Comparison of ENCODE assay signal across 35 cellular contexts in the genomic region with DNA sequence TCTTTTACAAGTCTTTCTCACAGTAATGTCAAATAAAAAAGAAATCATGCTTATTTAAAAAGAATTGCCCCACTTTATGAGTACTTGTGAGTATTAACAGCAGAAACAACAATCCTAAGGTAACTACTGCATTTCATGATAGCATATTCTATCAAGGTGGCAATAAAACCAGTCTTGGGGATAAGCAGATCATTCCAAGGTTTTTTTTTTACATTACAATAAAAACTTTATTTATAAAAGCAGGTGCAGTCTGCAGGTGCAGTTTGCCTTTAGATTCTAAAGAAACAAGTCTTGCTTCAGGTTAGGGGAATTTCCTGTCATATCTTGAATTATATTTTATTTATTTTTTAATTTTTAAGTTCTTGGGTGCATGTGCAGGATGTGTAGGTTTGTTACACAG.
"Had no signal": no experiment of that assay in that cellular context is flagged by ENCODE, and none has a peak within 500 bp of the region (broad histone marks: within the 10 kb centered on the region; RNA-seq: fewer than 3 reads in every experiment).

No MANE protein-coding gene starts in this region.

- H3K4me1 ChIP-seq: adrenal gland, body of pancreas, breast epithelium had no signal

- H3K4me3 ChIP-seq: adrenal gland, body of pancreas, breast epithelium had no signal

- H3K36me3 ChIP-seq: adrenal gland, brain microvascular endothelial cell, breast epithelium had no signal

- H3K9me3 ChIP-seq: adrenal gland, body of pancreas had no signal

- DNase-seq: activated B cell treated with CpG ODN at 0.5 μM for 24 hours; activated CD4-positive, alpha-beta memory T cell treated with anti-CD3 and anti-CD28 coated beads for 36 hours; activated CD4-positive, alpha-beta T cell treated with anti-CD3 and anti-CD28 coated beads for 4 hours; activated CD4-positive, alpha-beta T cell treated with anti-CD3 and anti-CD28 coated beads, Interleukin-2, amount 10 ng/mL, durations not matched to agents 24 days and 14 days; activated CD4-positive, alpha-beta T cell treated with anti-CD3 and anti-CD28 coated beads, Interleukin-2, amount 50 U/mL, for 1 hour; activated CD4-positive, alpha-beta T cell treated with anti-CD3 and anti-CD28 coated beads, Interleukin-2, amount 50 U/mL, for 4 hours; activated CD4-positive, CD25-positive, alpha-beta regulatory T cell treated with anti-CD3 and anti-CD28 coated beads, Interleukin-2, amount 50 U/mL, for 72 hours; activated CD8-positive, alpha-beta memory T cell treated with anti-CD3 and anti-CD28 coated beads, Interleukin-2, amount 50 U/mL, for 4 hours; activated CD8-positive, alpha-beta T cell treated with anti-CD3 and anti-CD28 coated beads for 36 hours; activated effector memory CD4-positive, alpha-beta T cell treated with anti-CD3 and anti-CD28 coated beads, Interleukin-2, amount 50 U/mL, for 16 hours; activated gamma-delta T cell treated with Interleukin-2 at 50 U/mL for 16 hours; activated naive CD4-positive, alpha-beta T cell; activated naive CD4-positive, alpha-beta T cell treated with anti-CD3 and anti-CD28 coated beads for 36 hours; activated naive CD4-positive, alpha-beta T cell treated with anti-CD3 and anti-CD28 coated beads, Interleukin-2, amount 50 U/mL, for 16 hours; activated naive CD8-positive, alpha-beta T cell treated with anti-CD3 and anti-CD28 coated beads for 36 hours; activated T-cell treated with anti-CD3 and anti-CD28 coated beads for 4 hours; activated T-cell treated with anti-CD3 and anti-CD28 coated beads, Interleukin-2, amount 50 U/mL, for 1 hour; activated T-cell treated with anti-CD3 and anti-CD28 coated beads, Interleukin-2, amount 50 U/mL, for 4 hours; activated T-cell treated with anti-CD3 and anti-CD28 coated beads, Interleukin-2, amount 50 U/mL, for 72 hours; adrenal gland; amniotic stem cell; aorta; body of pancreas; brain microvascular endothelial cell; central memory CD4-positive, alpha-beta T cell; cerebellar nuclear complex; T-helper 1 cell; T-helper 2 cell; T-helper 9 cell had no signal

- ATAC-seq: activated CD8-positive, alpha-beta T cell treated with anti-CD3 and anti-CD28 coated beads for 36 hours; activated naive CD4-positive, alpha-beta T cell treated with anti-CD3 and anti-CD28 coated beads, Interleukin-2, amount 50 U/mL, for 72 hours; activated T-cell treated with anti-CD3 and anti-CD28 coated beads, Interleukin-2, amount 50 U/mL, for 4 hours; activated T-cell treated with anti-CD3 and anti-CD28 coated beads, Interleukin-2, amount 50 U/mL, for 72 hours; activated T-helper 17 cell treated with anti-CD3 and anti-CD28 coated beads, Interleukin-2, amount 50 U/mL, for 72 hours; body of pancreas had no signal

- H3K27me3 ChIP-seq: adrenal gland, body of pancreas, brain microvascular endothelial cell, breast epithelium had no signal

- FAIRE-seq: astrocyte, TTC549 had no signal

- H3K27ac ChIP-seq: adrenal gland, body of pancreas, brain microvascular endothelial cell, breast epithelium, VCaP had no signal
